Comparison of ENCODE assay signal across 9 cellular contexts in the genomic region with DNA sequence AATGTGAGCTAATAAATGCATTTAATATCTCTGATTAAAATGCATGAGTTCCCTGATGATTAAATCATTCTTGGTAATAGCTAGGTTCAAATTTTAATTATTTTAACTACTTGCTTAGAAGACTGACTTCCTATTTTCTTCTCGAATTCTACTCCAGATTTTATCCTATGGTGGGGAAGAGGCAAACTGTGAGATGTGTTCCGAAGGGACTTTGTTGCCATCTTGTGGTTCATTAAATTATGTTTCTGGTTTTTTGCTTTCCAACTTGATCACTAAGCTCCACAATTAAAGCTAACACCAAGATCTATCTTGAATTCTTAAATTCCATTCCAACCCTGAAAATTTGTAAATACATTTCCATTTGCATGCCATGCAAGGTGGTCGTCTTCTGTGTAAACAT.
A peak's percentile ranks its signal among the peaks of the same experiment; 100 is the strongest.
DNase-seq lines count a peak whose midpoint lies in the region; ATAC-seq, FAIRE-seq and TF ChIP-seq lines count a peak whose summit lies in the region.
"Had no signal": no experiment of that assay in that cellular context is flagged by ENCODE, and none has a peak within 500 bp of the region (broad histone marks: within the 10 kb centered on the region; RNA-seq: fewer than 3 reads in every experiment).

No MANE protein-coding gene starts in this region.

- H3K4me3 Mint-ChIP-seq in chondrocyte (ENCODE audit: unreplicated experiment) (no peak overlapping the region), osteocyte (ENCODE audit: unreplicated experiment) (no peak overlapping the region)
- H3K4me3 Mint-ChIP-seq: activated CD4-positive, alpha-beta memory T cell treated with anti-CD3 and anti-CD28 coated beads for 36 hours had no signal

- FAIRE-seq in GM19239 (lab: Jason Lieb, UNC): no peak

- intact Hi-C loops in left ventricle myocardium superior (cut with micrococcal nuclease): no loop called here

- no peaks in the 10 kb centered on the region for H3K9me3 Mint-ChIP-seq in chondrocyte (ENCODE audit: low read depth)
- H3K9me3 Mint-ChIP-seq in osteocyte (ENCODE audit: unreplicated experiment): no peaks in the 10 kb centered on the region

- no peaks in the 10 kb centered on the region for H3K4me1 Mint-ChIP-seq in chondrocyte (ENCODE audit: low read depth)
- no peaks in the 10 kb centered on the region for H3K4me1 Mint-ChIP-seq in osteocyte (ENCODE audit: unreplicated experiment)

- peak; percentile 83 for TF ChIP-seq CTCF in chondrocyte (IDR thresholded peaks at IDR 0.05)
- peak; percentile 67 for TF ChIP-seq CTCF in osteocyte (IDR thresholded peaks at IDR 0.05)

- H3K36me3 Mint-ChIP-seq in chondrocyte (ENCODE audit: low read depth) (no peaks in the 10 kb centered on the region), osteocyte (ENCODE audit: unreplicated experiment) (no peaks in the 10 kb centered on the region)
- H3K36me3 Mint-ChIP-seq: activated CD4-positive, alpha-beta memory T cell treated with anti-CD3 and anti-CD28 coated beads for 36 hours had no signal

- peaks cover 11% of the 10 kb centered on the region for H3K27me3 Mint-ChIP-seq in chondrocyte (ENCODE audit: low read depth)
- peaks cover 29% of the 10 kb centered on the region for H3K27me3 Mint-ChIP-seq in osteocyte (ENCODE audit: unreplicated experiment)
- H3K27me3 Mint-ChIP-seq: activated CD4-positive, alpha-beta memory T cell treated with anti-CD3 and anti-CD28 coated beads for 36 hours had no signal

- H3K27ac Mint-ChIP-seq in chondrocyte (ENCODE audit: unreplicated experiment): no peak overlapping the region
- H3K27ac Mint-ChIP-seq in osteocyte (ENCODE audit: unreplicated experiment): no peak overlapping the region
- H3K27ac Mint-ChIP-seq: activated CD4-positive, alpha-beta memory T cell treated with anti-CD3 and anti-CD28 coated beads for 36 hours had no signal

- DNase-seq in HT-29 (ENCODE audit: low spot score): peak; percentile 55
- peak; percentile 1 to 32 for DNase-seq in NCI-H526 (lab: John Stamatoyannopoulos, UW)
- no peak for DNase-seq in chondrocyte (ENCODE audit: low spot score)
- DNase-seq in osteocyte (ENCODE audit: extremely low spot score, unreplicated experiment): no peak
- DNase-seq in GM19239 (ENCODE audit: insufficient read length, low spot score): no peak
- DNase-seq in left ventricle myocardium superior: no peak
- DNase-seq: activated CD4-positive, alpha-beta memory T cell treated with anti-CD3 and anti-CD28 coated beads for 36 hours had no signal

- no peak for ATAC-seq in HG03196 (IDR thresholded peaks at IDR 0.05; ENCODE audit: unreplicated experiment)
- no peak for ATAC-seq in left ventricle myocardium superior
- no peak for ATAC-seq in HG03442 (IDR thresholded peaks at IDR 0.05; ENCODE audit: unreplicated experiment)

Comparison
In these comparisons a context has a peak if more than half of its experiments do, and no peak if none do; other contexts are left out.
1. DNase-seq: peak in HT-29 (single experiment) and NCI-H526 (2 of 2); none in chondrocyte (single experiment), osteocyte (single experiment), GM19239 (single experiment) and left ventricle myocardium superior (single experiment).